ENCODE assay signal across 7 cellular contexts in genomic region chr2:84888401-84889276, GRCh38. TPM values are rescaled to one million over a fixed set of nuclear protein-coding genes. Genes with fewer than 3 reads are reported as not detected.
DNase-seq lines count a peak whose midpoint lies in the region; ATAC-seq lines count a peak whose summit lies in the region.

No MANE protein-coding gene starts in this region.

- H3K4me3 Mint-ChIP-seq in activated naive CD8-positive, alpha-beta T cell treated with anti-CD3 and anti-CD28 coated beads for 36 hours: peak overlapping the region; percentile 74

- peaks cover 57% of the 10 kb centered on the region for H3K4me1 Mint-ChIP-seq in activated naive CD8-positive, alpha-beta T cell treated with anti-CD3 and anti-CD28 coated beads for 36 hours

- no peaks in the 10 kb centered on the region for H3K27me3 Mint-ChIP-seq in activated naive CD8-positive, alpha-beta T cell treated with anti-CD3 and anti-CD28 coated beads for 36 hours

- no peaks in the 10 kb centered on the region for H3K9me3 Mint-ChIP-seq in activated naive CD8-positive, alpha-beta T cell treated with anti-CD3 and anti-CD28 coated beads for 36 hours

- H3K27ac Mint-ChIP-seq in activated naive CD8-positive, alpha-beta T cell treated with anti-CD3 and anti-CD28 coated beads for 36 hours: peak overlapping the region; percentile 96

- DNase-seq in NOMO-1 treated with DMSO at 0.1 percent for 48 hours (lab: John Stamatoyannopoulos, UW; ENCODE audit: unreplicated experiment): peak; percentile 99
- peak; percentile 64 for DNase-seq in activated naive CD8-positive, alpha-beta T cell treated with anti-CD3 and anti-CD28 coated beads for 36 hours
- DNase-seq in islet precursor cell: peak; percentile 79
- peak; percentile 53 for DNase-seq in stimulated activated naive CD8-positive, alpha-beta T cell treated with anti-CD3 and anti-CD28 coated beads, Interleukin-15, Interleukin-2, amounts not matched to agents 100 U/mL and 50 U/mL, for 24 hours
- DNase-seq in NCI-H524 (lab: John Stamatoyannopoulos, UW): no peak

- no peaks in the 10 kb centered on the region for H3K36me3 Mint-ChIP-seq in activated naive CD8-positive, alpha-beta T cell treated with anti-CD3 and anti-CD28 coated beads for 36 hours

- ATAC-seq in GM18861 (IDR thresholded peaks at IDR 0.05; ENCODE audit: unreplicated experiment): peak; percentile 98
- ATAC-seq in HG02759 (IDR thresholded peaks at IDR 0.05; ENCODE audit: unreplicated experiment): peak; percentile 99
- ATAC-seq in stimulated activated naive CD8-positive, alpha-beta T cell treated with anti-CD3 and anti-CD28 coated beads, Interleukin-15, Interleukin-2, amounts not matched to agents 100 U/mL and 50 U/mL, for 24 hours: peak; percentile 90

RNA-seq across cellular contexts. Expression of gene TRABD2A, which starts 7.8 kb away (rescaled TPM):
- 10 to 100 TPM; 59.2 to 61.7 TPM for total RNA-seq in activated naive CD8-positive, alpha-beta T cell treated with anti-CD3 and anti-CD28 coated beads for 36 hours

RNA-seq across cellular contexts. Expression of gene TMSB10, which starts 16.8 kb away (rescaled TPM):
- 1,000 to 10,000 TPM; 1,816 to 1,884 TPM for total RNA-seq in activated naive CD8-positive, alpha-beta T cell treated with anti-CD3 and anti-CD28 coated beads for 36 hours

Comparison
In these comparisons a context has a peak if more than half of its experiments do, and no peak if none do; other contexts are left out.
1. DNase-seq: peak in NOMO-1 treated with DMSO at 0.1 percent for 48 hours (single experiment), activated naive CD8-positive, alpha-beta T cell treated with anti-CD3 and anti-CD28 coated beads for 36 hours (single experiment), islet precursor cell (single experiment) and stimulated activated naive CD8-positive, alpha-beta T cell treated with anti-CD3 and anti-CD28 coated beads, Interleukin-15, Interleukin-2, amounts not matched to agents 100 U/mL and 50 U/mL, for 24 hours (single experiment); none in NCI-H524 (0 of 2).
2. Peak in every context shown above with its lines, with median percentiles within 50 percentile points of each other: ATAC-seq.